22 cellular contexts compared by ENCODE assay signal in the genomic region with DNA sequence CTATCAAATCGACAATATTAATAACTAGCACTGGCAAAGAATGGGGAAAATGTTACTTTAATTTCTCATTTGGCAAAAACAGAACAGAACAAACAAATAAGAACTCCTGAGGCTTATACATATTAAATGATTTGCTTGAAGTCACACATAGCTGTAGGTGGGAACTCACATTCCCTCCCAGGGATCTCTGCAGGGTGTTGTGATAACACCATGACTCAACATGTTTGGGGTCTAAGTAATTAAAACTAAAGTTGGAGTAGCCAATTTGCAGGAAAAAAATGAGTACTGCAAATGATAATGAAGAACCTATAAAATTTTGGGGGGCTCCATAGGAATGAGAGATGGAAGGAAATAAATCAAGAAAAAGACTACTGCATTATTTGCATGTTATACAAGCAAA. TPM values are rescaled to one million over a fixed set of nuclear protein-coding genes. Genes with fewer than 3 reads are reported as not detected.
A peak's percentile ranks its signal among the peaks of the same experiment; 100 is the strongest.
DNase-seq lines count a peak whose midpoint lies in the region; FAIRE-seq and TF ChIP-seq lines count a peak whose summit lies in the region.
"Had no signal": no experiment of that assay in that cellular context is flagged by ENCODE, and none has a peak within 500 bp of the region (broad histone marks: within the 10 kb centered on the region; RNA-seq: fewer than 3 reads in every experiment).

No MANE protein-coding gene starts in this region.

- no peak overlapping the region for H3K56ac ChIP-seq in H1 (replicated peaks; ENCODE audit: insufficient read length, low read depth, low read length)

- TF ChIP-seq RAD21 in H1 (IDR thresholded peaks at IDR 0.05 in 1 of 2, conservative IDR thresholded peaks at IDR 0.05 in 1 of 2; ENCODE audit: low read depth in 2 of 2, low read length in 2 of 2) (no peak), neural cell (conservative IDR thresholded peaks at IDR 0.05) (no peak)

- H3K4me1 ChIP-seq in H1 (replicated peaks in 1 of 4; ENCODE audit: control insufficient read depth in 3 of 4, insufficient read depth in 4 of 4, low read length in 3 of 4): no peaks in the 10 kb centered on the region
- H3K4me1 ChIP-seq: A549 had no signal

- H2BK20ac ChIP-seq in H1 (ENCODE audit: low read length): no peak overlapping the region

- H3K36me3 ChIP-seq in H7 (replicated peaks; ENCODE audit: control insufficient read depth, insufficient read depth, low read length) (no peaks in the 10 kb centered on the region), H1 (ENCODE audit: control insufficient read depth in 2 of 4, insufficient read depth in 4 of 4, low read length in 3 of 4) (no peaks in the 10 kb centered on the region), neural cell (ENCODE audit: insufficient read depth, low read length) (no peaks in the 10 kb centered on the region)
- H3K36me3 ChIP-seq: BE2C; BLaER1 treated with 17β-estradiol and CSF1 and Interleukin-3, amounts not matched to agents 10 nM and 100 nM had no signal

- in situ Hi-C loops in GM13977 (cut with MboI; ENCODE audit: low pct_unique_long_range_greater_than_20kb, low sequenced_read_pairs, unreplicated experiment): no loop called here

- H2BK12ac ChIP-seq in H1 (ENCODE audit: low read depth, low read length): no peak overlapping the region

- no peak overlapping the region for H3K27ac ChIP-seq in H1 (ENCODE audit: low read depth, low read length)
- H3K27ac ChIP-seq in neural cell (ENCODE audit: low read length): peak overlapping the region; percentile 12
- H3K27ac ChIP-seq: A549; BLaER1 treated with 17β-estradiol and CSF1 and Interleukin-3, amounts not matched to agents 10 nM and 100 nM; GM23248 had no signal

- FAIRE-seq in H1 (lab: Jason Lieb, UNC): no peak
- FAIRE-seq: A549, GM12891, H54 had no signal

- H2BK15ac ChIP-seq in H1 (ENCODE audit: low read length): no peak overlapping the region

- H2BK120ac ChIP-seq in H1 (replicated peaks; ENCODE audit: low read depth, low read length): no peak overlapping the region

- POLR2A ChIA-PET in H1 (lab: Charles Lee; ENCODE audit: partially characterized antibody): no interaction called here

- no peak overlapping the region for H4K91ac ChIP-seq in H1 (replicated peaks; ENCODE audit: insufficient read length, low read length)

- H3K9me3 ChIP-seq in H1 (ENCODE audit: insufficient read depth in 2 of 2, low read depth in 1 of 2, low read length in 1 of 2): no peaks in the 10 kb centered on the region
- H3K9me3 ChIP-seq in neural cell (ENCODE audit: low read length): no peaks in the 10 kb centered on the region
- H3K9me3 ChIP-seq: A549; BE2C; BLaER1 treated with 17β-estradiol and CSF1 and Interleukin-3, amounts not matched to agents 10 nM and 100 nM had no signal

- H3K79me2 ChIP-seq in H1 (ENCODE audit: control insufficient read depth in 1 of 2, insufficient read depth in 2 of 2, low read length in 2 of 2) (no peaks in the 10 kb centered on the region), neural cell (replicated peaks; ENCODE audit: insufficient read depth, low read length) (no peaks in the 10 kb centered on the region)

- H3K9ac ChIP-seq in H1 (replicated peaks in 1 of 4; ENCODE audit: extremely low read depth in 1 of 4, low read depth in 3 of 4, low read length in 3 of 4): no peak overlapping the region
- H3K9ac ChIP-seq in neural cell (ENCODE audit: low read length): no peak overlapping the region
- H3K9ac ChIP-seq: BLaER1 treated with 17β-estradiol and CSF1 and Interleukin-3, amounts not matched to agents 10 nM and 100 nM; GM23248 had no signal

- H3K4ac ChIP-seq in H1 (replicated peaks; ENCODE audit: insufficient read length, low read depth, low read length): no peak overlapping the region

- no peaks in the 10 kb centered on the region for H4K20me1 ChIP-seq in H1 (replicated peaks in 1 of 2; ENCODE audit: control insufficient read depth in 1 of 2, insufficient read depth in 2 of 2, low read length in 2 of 2)
- no peaks in the 10 kb centered on the region for H4K20me1 ChIP-seq in neural cell (ENCODE audit: insufficient read depth)
- H4K20me1 ChIP-seq: BLaER1 treated with 17β-estradiol and CSF1 and Interleukin-3, amounts not matched to agents 10 nM and 100 nM had no signal

- H2AFZ ChIP-seq in H1 (ENCODE audit: low read length) (no peak overlapping the region), neural cell (ENCODE audit: low read depth, low read length) (no peak overlapping the region)
- H2AFZ ChIP-seq: GM23248 had no signal

- H3K79me1 ChIP-seq in H1 (ENCODE audit: low read depth, low read length): no peaks in the 10 kb centered on the region

- H4K8ac ChIP-seq in H1 (ENCODE audit: extremely low read depth, insufficient read depth, low read length): no peak overlapping the region

- H3K9me2 ChIP-seq in neural cell (ENCODE audit: insufficient read depth, low read length): no peaks in the 10 kb centered on the region

- H3K14ac ChIP-seq in H1 (ENCODE audit: insufficient read length): no peak overlapping the region

- H3F3A ChIP-seq in neural cell (ENCODE audit: insufficient read depth, low read length, poor library complexity, severe bottlenecking): no peaks in the 10 kb centered on the region

- no peak for TF ChIP-seq POLR2A in H1 (IDR thresholded peaks at IDR 0.05; ENCODE audit: control extremely low read depth in 1 of 2, low read depth in 2 of 2, low read length in 2 of 2)

- H3K4me2 ChIP-seq in H1 (ENCODE audit: insufficient read depth in 1 of 2, low read depth in 2 of 2, low read length in 2 of 2) (no peak overlapping the region), neural cell (ENCODE audit: low read length) (no peak overlapping the region)
- H3K4me2 ChIP-seq: A549; BLaER1 treated with 17β-estradiol and CSF1 and Interleukin-3, amounts not matched to agents 10 nM and 100 nM had no signal

- TF ChIP-seq EP300 in H1 (IDR thresholded peaks at IDR 0.05; ENCODE audit: borderline replicate concordance in 1 of 2, low read depth in 2 of 2, low read length in 2 of 2) (no peak), neural cell (conservative IDR thresholded peaks at IDR 0.05; ENCODE audit: poor library complexity, severe bottlenecking) (no peak)

- no peak overlapping the region for H3K18ac ChIP-seq in H1 (ENCODE audit: extremely low read depth, low read length)

- WGBS in H1 (ENCODE audit: extremely low coverage in 1 of 2, insufficient coverage in 1 of 2, insufficient read length in 1 of 2, insufficient replicate concordance in 2 of 2, low coverage in 1 of 2, low lambda C conversion rate in 2 of 2, missing lambda C conversion rate in 1 of 2), 2 experiments: 85% methylated on average over 1 of the region's 1 CpG; no CpG with 5 or more reads in 1 of the 2 experiments

- CTCF ChIA-PET in H1 (lab: Charles Lee; ENCODE audit: partially characterized antibody): interaction anchor here (0.7 kb wide), 1 partner anchor 16 kb away, joined by 3 read pairs; no protein-coding TSS in a partner anchor

- no peak overlapping the region for H2BK5ac ChIP-seq in H1 (ENCODE audit: low read depth, low read length)

- no peak overlapping the region for H3K23ac ChIP-seq in H1 (ENCODE audit: insufficient read length)

- peak; percentile 19 for DNase-seq in Daoy (ENCODE audit: low read depth)
- DNase-seq in H7: peak; percentile 11
- DNase-seq in H1 (ENCODE audit: low read depth in 1 of 2, low spot score in 2 of 2): no peak
- DNase-seq in central memory CD4-positive, alpha-beta T cell: no peak
- no peak for DNase-seq in GM13977 (ENCODE audit: low spot score)
- no peak for DNase-seq in activated T-cell treated with anti-CD3 and anti-CD28 coated beads for 4 hours
- DNase-seq: 8988T; ACHN; AML-193; BE2C; CD4-positive, alpha-beta T cell; CD8-positive, alpha-beta memory T cell; DMS 273 treated with DMSO at 0.1 percent for 48 hours; DMS79; GF-D8; GM23248; HFFc6 had no signal

- H3K27me3 ChIP-seq in H7 (ENCODE audit: control insufficient read depth, insufficient read depth, low read length) (no peaks in the 10 kb centered on the region), H1 (replicated peaks in 1 of 4; ENCODE audit: control insufficient read depth in 3 of 4, extremely low read depth in 1 of 4, insufficient read depth in 3 of 4, low read length in 3 of 4) (no peaks in the 10 kb centered on the region), neural cell (ENCODE audit: insufficient read depth, low read depth, low read length) (no peaks in the 10 kb centered on the region)
- H3K27me3 ChIP-seq: BE2C; BLaER1 treated with 17β-estradiol and CSF1 and Interleukin-3, amounts not matched to agents 10 nM and 100 nM had no signal

- no peak for TF ChIP-seq CTCF in H1 (IDR thresholded peaks at IDR 0.05; ENCODE audit: control extremely low read depth in 1 of 3, insufficient read depth in 1 of 3, low read depth in 1 of 3, low read length in 3 of 3)
- no peak for TF ChIP-seq CTCF in neural cell (IDR thresholded peaks at IDR 0.05; ENCODE audit: poor library complexity, severe bottlenecking)
- no peak for TF ChIP-seq CTCF in GM13977 (IDR thresholded peaks at IDR 0.05; ENCODE audit: extremely low read depth, insufficient read depth, missing control alignments)

- no peak overlapping the region for H4K5ac ChIP-seq in H1 (ENCODE audit: insufficient read length, low read depth, low read length)

- H3K23me2 ChIP-seq in H1 (ENCODE audit: low read depth, low read length): no peaks in the 10 kb centered on the region; the same call in 1 of the 2 replicates

- no peak overlapping the region for H3K4me3 ChIP-seq in H7 (ENCODE audit: insufficient read depth, low read depth, low read length)
- no peak overlapping the region for H3K4me3 ChIP-seq in H1 (ENCODE audit: extremely low read depth in 1 of 4, insufficient read depth in 2 of 4, low read depth in 3 of 4, low read length in 4 of 4)
- no peak overlapping the region for H3K4me3 ChIP-seq in neural cell (ENCODE audit: low read length)
- H3K4me3 ChIP-seq: A549; BLaER1 treated with 17β-estradiol and CSF1 and Interleukin-3, amounts not matched to agents 10 nM and 100 nM; GM23248 had no signal

- no peak overlapping the region for H2AK5ac ChIP-seq in H1 (ENCODE audit: low read depth, low read length)

TF ChIP-seq in H1, 55 proteins besides CTCF, POLR2A, EP300 and RAD21 (continues in another document):
- TF ChIP-seq CTBP2 (IDR thresholded peaks at IDR 0.05; ENCODE audit: borderline replicate concordance, insufficient read depth, insufficient read length, low read length): no peak

TF ChIP-seq in neural cell, 6 proteins besides CTCF, POLR2A, EP300 and RAD21 (continues in another document):
- no peak for TF ChIP-seq MXI1 (conservative IDR thresholded peaks at IDR 0.05; ENCODE audit: poor library complexity, severe bottlenecking)

RNA-seq across cellular contexts. Expression of gene UNC79, which starts 27.5 kb away (rescaled TPM):
- not detected in 2 replicates for total RNA-seq in Daoy (2014; rRNA removed; shearing (Covaris generic))
- 1.0 and 2.0 TPM in 2 replicates for total RNA-seq in H7 (2014; rRNA removed; shearing (Covaris generic))
- 2.3 and 2.5 TPM in 2 replicates for total RNA-seq in H1 (2021; fragmentation: NEBNext Ultra II Directional; extraction: Animal tissue kit (Norgen Biotek cat#: 25700))
- polyA plus RNA-seq in H1 (2011; rRNA removed): 1.5 and 1.8 TPM in 2 replicates
- 1.6 TPM for polyA plus RNA-seq in H1 (2011; cell fraction: cytosol; rRNA removed)
- polyA plus RNA-seq in H1 (2011; cell fraction: nucleus; rRNA removed): 4.9 TPM
- 1.5 to 1.9 TPM (median 1.8 TPM) in 4 replicates for polyA plus RNA-seq in H1 (2012, experiment 1 of 2)
- polyA plus RNA-seq in H1 (2012, experiment 2 of 2): 0.20 TPM
- 1.3 TPM for polyA plus RNA-seq in H1 (2013, experiment 1 of 2)
- polyA plus RNA-seq in H1 (2013, experiment 2 of 2): 1.1 TPM
- polyA minus RNA-seq in H1 (2011; rRNA and poly(A)+ RNA removed): 4.8 and 6.3 TPM in 2 replicates
- 1.8 TPM for polyA minus RNA-seq in H1 (2011; cell fraction: cytosol; rRNA and poly(A)+ RNA removed)
- polyA minus RNA-seq in H1 (2011; cell fraction: nucleus; rRNA and poly(A)+ RNA removed): 7.3 TPM
- 22.6 and 26.0 TPM in 2 replicates for polyA plus RNA-seq in neural cell
- polyA minus RNA-seq in neural cell: 85.5 and 101 TPM in 2 replicates
- total RNA-seq: CD4-positive, alpha-beta T cell; GM23248 had no signal
- polyA plus RNA-seq: CD8-positive, alpha-beta memory T cell had no signal

Comparison
In these comparisons a context has a peak if more than half of its experiments do, and no peak if none do; other contexts are left out.
1. DNase-seq: peak in Daoy (single experiment) and H7 (single experiment); none in H1 (0 of 2), central memory CD4-positive, alpha-beta T cell (single experiment), GM13977 (single experiment) and activated T-cell treated with anti-CD3 and anti-CD28 coated beads for 4 hours (single experiment).